18 cellular contexts compared by ENCODE assay signal in the genomic region with DNA sequence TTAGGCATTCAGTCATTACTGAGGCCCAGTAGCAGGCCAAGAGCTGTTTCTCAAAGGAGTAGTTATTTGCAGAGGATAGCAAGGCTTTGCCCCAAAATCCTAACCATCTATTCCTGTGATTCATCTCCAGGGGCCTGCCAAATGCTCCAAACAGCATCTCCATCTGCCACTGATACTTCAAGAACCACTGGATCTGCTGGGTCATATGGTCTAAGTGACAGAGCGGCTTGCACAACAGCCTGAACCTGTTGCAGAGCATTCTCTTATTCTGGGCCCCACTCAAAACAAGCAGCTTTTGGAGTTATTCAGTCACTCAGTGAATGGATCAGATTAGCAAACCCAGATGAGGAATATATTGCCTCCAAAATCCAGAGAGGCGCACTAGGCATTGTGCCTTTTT.
"Had no signal": no experiment of that assay in that cellular context is flagged by ENCODE, and none has a peak within 500 bp of the region (broad histone marks: within the 10 kb centered on the region; RNA-seq: fewer than 3 reads in every experiment).

No MANE protein-coding gene starts in this region.

- H3K27ac Mint-ChIP-seq: memory B cell, mesothelial cell of epicardium, natural killer cell had no signal

- ATAC-seq: foreskin keratinocyte, left cardiac atrium, lower lobe of right lung, natural killer cell had no signal

- H3K4me1 Mint-ChIP-seq: memory B cell, mesothelial cell of epicardium, natural killer cell, neural crest cell had no signal

- DNase-seq: colonic mucosa; dermis blood vessel endothelial cell; foreskin keratinocyte; kidney; left cardiac atrium; left ventricle myocardium inferior; lower lobe of right lung; natural killer cell; nucleus accumbens; ovary; sigmoid colon; small intestine; stimulated activated CD4-positive, alpha-beta T cell treated with anti-CD3 and anti-CD28 coated beads, Interleukin-12 subunit alpha, Interleukin-12 subunit beta, amount 100 ng/mL, for 4 hours; stimulated activated naive CD4-positive, alpha-beta T cell; trophoblast cell had no signal

- H3K36me3 Mint-ChIP-seq: mesothelial cell of epicardium, natural killer cell had no signal

- H3K4me3 Mint-ChIP-seq: memory B cell, mesothelial cell of epicardium, natural killer cell, neural crest cell had no signal
